Comparison of ENCODE assay signal across 30 cellular contexts in genomic region chr1:177609953-177610352, GRCh38.
"Had no signal": no experiment of that assay in that cellular context is flagged by ENCODE, and none has a peak within 500 bp of the region (broad histone marks: within the 10 kb centered on the region; RNA-seq: fewer than 3 reads in every experiment).

No MANE protein-coding gene starts in this region.

- FAIRE-seq: keratinocyte, urothelium cell line had no signal

- H3K4me2 ChIP-seq: neural progenitor cell had no signal

- DNase-seq: heart left ventricle; hypothalamus; immature natural killer cell; left colon; left lung; mesendoderm; naive B cell; natural killer cell; nephron progenitor cell; occipital lobe; stimulated activated CD4-positive, alpha-beta T cell treated with anti-CD3 and anti-CD28 coated beads, Interleukin-12 subunit alpha, Interleukin-12 subunit beta, amount 100 ng/mL, for 4 hours; stimulated activated CD4-positive, alpha-beta T cell treated with anti-CD3 and anti-CD28 coated beads, Interleukin-15, amount 100 ng/mL, for 24 hours; stimulated activated CD4-positive, alpha-beta T cell treated with anti-CD3 and anti-CD28 coated beads, Interleukin-2, amount 100 ng/mL, for 24 hours; stimulated activated CD4-positive, alpha-beta T cell treated with anti-CD3 and anti-CD28 coated beads, Interleukin-4, amount 100 ng/mL, for 1 hour; stimulated activated naive B cell treated with anti-CD40 and anti-IgM and Interleukin-4, amounts not matched to agents 10 μg/mL and 1 μg/mL and 100 μg/mL, for 72 hours; stimulated activated naive CD8-positive, alpha-beta T cell treated with anti-CD3 and anti-CD28 coated beads, Interleukin-15, Interleukin-2, amounts not matched to agents 100 U/mL and 50 U/mL, for 24 hours; stomach; tibial artery; trophoblast cell; upper lobe of right lung had no signal

- H3K9me3 ChIP-seq: heart left ventricle, left lung, neutrophil, right atrium auricular region, stomach, suprapubic skin, thoracic aorta, tibial artery, upper lobe of right lung had no signal

- H3K4me3 ChIP-seq: heart left ventricle, left lung, lung, neural progenitor cell, right atrium auricular region, skin epidermis, stomach, suprapubic skin, thoracic aorta, tibial artery, upper lobe of right lung had no signal

- H2AFZ ChIP-seq: neural progenitor cell had no signal

- ATAC-seq: heart left ventricle; left colon; left lung; natural killer cell; sciatic nerve; stimulated activated naive B cell treated with anti-CD40 and anti-IgM and Interleukin-4, amounts not matched to agents 10 μg/mL and 1 μg/mL and 100 μg/mL, for 72 hours; stimulated activated naive CD8-positive, alpha-beta T cell treated with anti-CD3 and anti-CD28 coated beads, Interleukin-15, Interleukin-2, amounts not matched to agents 100 U/mL and 50 U/mL, for 24 hours; upper lobe of right lung had no signal

- H3K27me3 ChIP-seq: heart left ventricle, left lung, neural progenitor cell, neutrophil, right atrium auricular region, stomach, suprapubic skin, tibial artery, upper lobe of right lung had no signal

- H3K36me3 ChIP-seq: heart left ventricle, left lung, neural progenitor cell, neutrophil, right atrium auricular region, stomach, suprapubic skin, thoracic aorta, tibial artery, upper lobe of right lung had no signal

- H3K27ac ChIP-seq: heart left ventricle, left lung, neural progenitor cell, neutrophil, right atrium auricular region, skin epidermis, stomach, suprapubic skin, thoracic aorta, tibial artery, upper lobe of right lung had no signal

- H3K4me1 ChIP-seq: heart left ventricle, left lung, neural progenitor cell, right atrium auricular region, stomach, suprapubic skin, tibial artery, upper lobe of right lung had no signal

- H3K9ac ChIP-seq: neural progenitor cell had no signal
